ENCODE assay signal across 2 cellular contexts in genomic region chr2:223494987-223495386, GRCh38.
TF ChIP-seq lines count a peak whose summit lies in the region.

No MANE protein-coding gene starts in this region.

TF ChIP-seq in SK-N-SH, 30 proteins besides CTCF, POLR2A, EP300 and RAD21 (continued from another document):
- TF ChIP-seq USF2 (IDR thresholded peaks at IDR 0.05; ENCODE audit: borderline replicate concordance, low read depth, low read length) (no peak), NRF1 (IDR thresholded peaks at IDR 0.05; ENCODE audit: low read depth, low read length) (no peak), GATA2 (CRISPR knock-in tag; IDR thresholded peaks at IDR 0.05) (no peak), MEF2A (IDR thresholded peaks at IDR 0.05; ENCODE audit: borderline replicate concordance, low read depth) (no peak), FOXJ3 (CRISPR knock-in tag; IDR thresholded peaks at IDR 0.05) (no peak), TCF12 (IDR thresholded peaks at IDR 0.05) (0 out of 2 replicates have a peak, but pooled peaks have one; percentile 12), MXI1 (IDR thresholded peaks at IDR 0.05; ENCODE audit: low read depth, low read length) (no peak)

TF ChIP-seq in SK-N-SH treated with all-trans-retinoic acid at 6 μM for 48 hours, 23 proteins besides CTCF, POLR2A, EP300 and RAD21 (continued from another document):
- no peak for TF ChIP-seq POU6F1 (CRISPR knock-in tag; IDR thresholded peaks at IDR 0.05; ENCODE audit: borderline replicate concordance, low read depth)
- no peak for TF ChIP-seq ZFP3 (CRISPR knock-in tag; IDR thresholded peaks at IDR 0.05)
- TF ChIP-seq ZFP30 (CRISPR knock-in tag; IDR thresholded peaks at IDR 0.05): no peak
- no peak for TF ChIP-seq CSRNP3 (CRISPR knock-in tag; IDR thresholded peaks at IDR 0.05)
